In the genomic region with DNA sequence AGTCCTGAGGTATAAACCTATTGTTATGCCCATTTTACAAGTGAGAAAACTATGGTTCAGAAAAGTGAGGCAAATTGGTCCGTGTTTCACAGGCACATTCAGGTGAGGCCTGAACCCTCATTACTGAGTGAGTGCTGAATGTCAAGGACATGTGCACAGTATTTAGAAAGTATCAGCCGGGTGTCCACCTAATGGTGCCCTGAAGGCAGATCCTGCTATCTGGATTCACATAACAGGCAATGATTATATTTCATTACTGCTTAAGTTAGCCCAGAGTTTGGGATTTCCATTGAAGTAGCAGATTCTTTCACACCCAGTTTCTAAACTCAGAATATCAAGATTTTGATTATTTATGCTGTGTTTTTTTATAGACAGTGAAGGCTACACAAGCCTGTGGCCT, we compare ENCODE assay signal across 17 cellular contexts.
DNase-seq lines count a peak whose midpoint lies in the region; ATAC-seq and TF ChIP-seq lines count a peak whose summit lies in the region.
"Had no signal": no experiment of that assay in that cellular context is flagged by ENCODE, and none has a peak within 500 bp of the region (broad histone marks: within the 10 kb centered on the region; RNA-seq: fewer than 3 reads in every experiment).

No MANE protein-coding gene starts in this region.

- ATAC-seq in thoracic aorta (ENCODE audit: insufficient number of reproducible peaks, low FRiP score, low read depth) (no peak), aorta (ENCODE audit: low FRiP score) (no peak), HG03139 (IDR thresholded peaks at IDR 0.05; ENCODE audit: unreplicated experiment) (no peak), sciatic nerve (no peak)
- ATAC-seq: stimulated activated naive B cell treated with anti-CD40 and anti-IgM and Interleukin-4, amounts not matched to agents 10 μg/mL and 1 μg/mL and 100 μg/mL, for 72 hours had no signal

- TF ChIP-seq POLR2A in esophagus muscularis mucosa (IDR thresholded peaks at IDR 0.05; ENCODE audit: low read depth): no peak

- no peaks in the 10 kb centered on the region for H3F3A ChIP-seq in OCI-LY1 (ENCODE audit: insufficient read depth, low read length)

- H3K27me3 ChIP-seq in OCI-LY1 (ENCODE audit: insufficient read depth, low read length): no peaks in the 10 kb centered on the region
- no peaks in the 10 kb centered on the region for H3K27me3 ChIP-seq in esophagus muscularis mucosa
- no peaks in the 10 kb centered on the region for H3K27me3 ChIP-seq in muscle layer of duodenum (ENCODE audit: low read depth, low read length)
- H3K27me3 ChIP-seq in thoracic aorta (replicated peaks; ENCODE audit: insufficient read depth): no peaks in the 10 kb centered on the region
- H3K27me3 ChIP-seq in aorta (ENCODE audit: control insufficient read depth in 1 of 2, insufficient read depth in 2 of 2, low read length in 1 of 2): no peaks in the 10 kb centered on the region

- peak overlapping the region; percentile 21; the same call in 1 of the 2 replicates for H3K4me2 ChIP-seq in OCI-LY1 (ENCODE audit: low read length)

- no peak for TF ChIP-seq EP300 in esophagus muscularis mucosa (IDR thresholded peaks at IDR 0.05)

- H4K20me1 ChIP-seq in OCI-LY1 (ENCODE audit: insufficient read depth, low read length): no peaks in the 10 kb centered on the region

- no peak for TF ChIP-seq CTCF in OCI-LY1 (IDR thresholded peaks at IDR 0.05; ENCODE audit: low read length)
- no peak for TF ChIP-seq CTCF in esophagus muscularis mucosa (IDR thresholded peaks at IDR 0.05)
- TF ChIP-seq CTCF in thoracic aorta (IDR thresholded peaks at IDR 0.05): no peak

- no peaks in the 10 kb centered on the region for H3K9me2 ChIP-seq in OCI-LY1 (ENCODE audit: low read depth, low read length)

- peaks cover 96% of the 10 kb centered on the region for H3K4me1 ChIP-seq in OCI-LY1 (ENCODE audit: insufficient read depth, low read length, severe bottlenecking)
- peaks cover 55 to 98% (median 97%) of the 10 kb centered on the region in 4 donors for H3K4me1 ChIP-seq in esophagus muscularis mucosa
- peaks cover 19 to 54% of the 10 kb centered on the region in 2 donors for H3K4me1 ChIP-seq in muscle layer of duodenum (ENCODE audit: control insufficient read depth in 1 of 2, insufficient read depth in 2 of 2, low read length in 2 of 2)
- peaks cover 35 to 72% of the 10 kb centered on the region in 2 donors for H3K4me1 ChIP-seq in thoracic aorta (ENCODE audit: control insufficient read depth in 1 of 2, low read depth in 2 of 2)
- H3K4me1 ChIP-seq in aorta (ENCODE audit: control insufficient read depth in 1 of 2, insufficient read depth in 2 of 2, low read length in 2 of 2): peaks cover 4 to 8% of the 10 kb centered on the region in 2 donors

- DNase-seq in esophagus muscularis mucosa (ENCODE audit: extremely low spot score) (no peak), thoracic aorta (ENCODE audit: low spot score) (no peak), aorta (no peak), sciatic nerve (ENCODE audit: low spot score) (no peak)
- no peak for DNase-seq in stimulated activated CD4-positive, alpha-beta T cell treated with anti-CD3 and anti-CD28 coated beads, Interleukin-4, amount 100 ng/mL, for 24 hours
- DNase-seq: activated CD4-positive, alpha-beta T cell treated with anti-CD3 and anti-CD28 coated beads, Interleukin-2, amount 50 U/mL, for 4 hours; activated naive CD4-positive, alpha-beta T cell treated with anti-CD3 and anti-CD28 coated beads, Interleukin-2, amount 10 ng/mL, durations not matched to agents 7 days and 5 days; DND-41; immature natural killer cell; NCI-H2029; stimulated activated CD4-positive, alpha-beta T cell treated with anti-CD3 and anti-CD28 coated beads, Interleukin-15, amount 100 ng/mL, for 24 hours; stimulated activated naive B cell treated with anti-CD40 and anti-IgM and Interleukin-4, amounts not matched to agents 10 μg/mL and 1 μg/mL and 100 μg/mL, for 72 hours had no signal

- H3K4me3 ChIP-seq in OCI-LY1 (ENCODE audit: low read depth, low read length, poor library complexity, severe bottlenecking) (no peak overlapping the region), esophagus muscularis mucosa (no peak overlapping the region), muscle layer of duodenum (ENCODE audit: low read depth in 1 of 2, low read length in 2 of 2) (peak overlapping the region; percentile 12 to 69), thoracic aorta (peak overlapping the region; percentile 8), aorta (ENCODE audit: low read length in 2 of 2) (no peak overlapping the region)

- H3K36me3 ChIP-seq in OCI-LY1 (ENCODE audit: insufficient read depth, low read length): peaks cover 3% of the 10 kb centered on the region; the same call in 1 of the 2 replicates
- no peaks in the 10 kb centered on the region for H3K36me3 ChIP-seq in esophagus muscularis mucosa
- no peaks in the 10 kb centered on the region for H3K36me3 ChIP-seq in muscle layer of duodenum (ENCODE audit: control insufficient read depth in 1 of 2, insufficient read depth in 2 of 2, low read length in 2 of 2)
- no peaks in the 10 kb centered on the region for H3K36me3 ChIP-seq in thoracic aorta
- no peaks in the 10 kb centered on the region for H3K36me3 ChIP-seq in aorta (ENCODE audit: control insufficient read depth in 1 of 2, insufficient read depth in 2 of 2, low read length in 1 of 2)

- H3K27ac ChIP-seq in OCI-LY1 (ENCODE audit: low read depth, low read length, poor library complexity, severe bottlenecking) (peak overlapping the region; percentile 63), esophagus muscularis mucosa (replicated peaks in 1 of 4) (peak overlapping the region; percentile 76 to 81 (median 80)), muscle layer of duodenum (ENCODE audit: low read length) (peak overlapping the region; percentile 84), thoracic aorta (no peak overlapping the region), aorta (ENCODE audit: low read depth in 1 of 2, low read length in 2 of 2) (peak overlapping the region in 1 of 2 donors; percentile 12)
- H3K27ac ChIP-seq: HL-60, VCaP had no signal

- intact Hi-C loops in esophagus muscularis mucosa (cut with DNase I) (no loop called here), aorta (cut with DNase I) (loop anchor here in 1 of 2 donors (2.0 kb wide), 1 partner anchor 19 kb away; no protein-coding TSS in a partner anchor), sciatic nerve (cut with DNase I) (no loop called here)

- no peaks in the 10 kb centered on the region for H3K9me3 ChIP-seq in OCI-LY1 (ENCODE audit: low read length)
- H3K9me3 ChIP-seq in esophagus muscularis mucosa: no peaks in the 10 kb centered on the region
- no peaks in the 10 kb centered on the region for H3K9me3 ChIP-seq in muscle layer of duodenum (ENCODE audit: control insufficient read depth in 1 of 2, low read length in 2 of 2)
- H3K9me3 ChIP-seq in thoracic aorta: no peaks in the 10 kb centered on the region
- no peaks in the 10 kb centered on the region for H3K9me3 ChIP-seq in aorta (ENCODE audit: control insufficient read depth, low read length)

- peaks cover 30% of the 10 kb centered on the region for H3K79me2 ChIP-seq in OCI-LY1 (ENCODE audit: insufficient read depth, low read length)

- 27% methylated on average over 2 of the region's 2 CpGs for WGBS in esophagus muscularis mucosa
- 82 to 88% methylated on average over 2 of the region's 2 CpGs for WGBS in aorta, 2 donors

- no peak overlapping the region for H2AFZ ChIP-seq in OCI-LY1 (ENCODE audit: low read length)

- H3K9ac ChIP-seq in OCI-LY1 (ENCODE audit: low read length): peak overlapping the region; percentile 8; the same call in 1 of the 2 replicates

Comparison
In these comparisons a context has a peak if more than half of its experiments do, and no peak if none do; other contexts are left out.
1. H3K27ac ChIP-seq: peak in OCI-LY1 (single experiment), esophagus muscularis mucosa (4 of 4) and muscle layer of duodenum (single experiment); none in thoracic aorta (0 of 2).
2. H3K4me3 ChIP-seq: peak in muscle layer of duodenum (2 of 2) and thoracic aorta (single experiment); none in OCI-LY1 (single experiment), esophagus muscularis mucosa (0 of 4) and aorta (0 of 2).